In the genomic region with DNA sequence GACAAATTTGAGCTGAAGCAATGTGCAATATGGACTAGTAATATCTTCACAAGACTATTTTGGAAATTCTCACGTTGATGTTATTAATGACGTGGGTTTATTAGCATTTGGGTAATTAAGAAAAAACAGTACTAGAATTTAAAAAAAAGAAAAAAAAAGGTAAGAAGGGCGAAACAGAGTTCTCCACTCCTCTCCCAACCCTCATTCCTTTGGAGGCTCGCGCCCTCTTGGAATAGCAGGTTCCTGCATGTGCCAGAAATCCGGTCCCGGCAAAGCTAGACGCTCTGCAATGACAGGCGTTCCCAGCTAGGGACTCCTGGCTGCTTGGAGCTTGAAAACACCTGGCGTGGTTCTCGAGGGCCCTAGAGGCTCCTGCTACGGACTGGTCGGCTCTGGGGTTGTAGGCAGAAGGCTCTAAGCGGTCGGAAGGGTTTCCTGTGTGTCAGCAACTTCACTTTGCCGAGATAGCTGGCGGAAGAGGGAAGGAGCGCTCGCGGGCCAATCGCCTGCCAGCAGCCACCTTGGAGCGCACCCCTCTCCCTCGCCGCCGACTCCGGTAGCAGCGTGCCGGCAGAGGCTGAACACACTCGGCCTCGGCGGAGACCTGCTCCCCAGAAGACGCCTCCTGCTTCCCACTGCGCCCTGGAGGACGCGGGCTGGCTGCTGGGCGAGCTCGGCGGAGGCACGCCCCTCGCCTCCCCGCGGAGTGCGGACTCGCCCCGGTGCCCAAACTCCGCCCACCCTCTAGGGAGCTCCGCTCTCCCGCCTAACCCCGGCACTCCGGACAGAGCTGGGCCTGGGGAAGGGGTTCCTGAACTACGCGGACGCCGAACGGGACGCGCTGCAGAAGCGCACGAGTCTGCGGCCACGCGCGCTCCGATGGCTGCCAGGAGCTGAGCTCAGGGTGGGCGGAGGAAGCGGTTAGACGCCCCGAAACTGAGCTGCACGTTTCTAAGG, we compare ENCODE assay signal across 1 cellular context.
TF ChIP-seq lines count a peak whose summit lies in the region.

A gene with protein sequence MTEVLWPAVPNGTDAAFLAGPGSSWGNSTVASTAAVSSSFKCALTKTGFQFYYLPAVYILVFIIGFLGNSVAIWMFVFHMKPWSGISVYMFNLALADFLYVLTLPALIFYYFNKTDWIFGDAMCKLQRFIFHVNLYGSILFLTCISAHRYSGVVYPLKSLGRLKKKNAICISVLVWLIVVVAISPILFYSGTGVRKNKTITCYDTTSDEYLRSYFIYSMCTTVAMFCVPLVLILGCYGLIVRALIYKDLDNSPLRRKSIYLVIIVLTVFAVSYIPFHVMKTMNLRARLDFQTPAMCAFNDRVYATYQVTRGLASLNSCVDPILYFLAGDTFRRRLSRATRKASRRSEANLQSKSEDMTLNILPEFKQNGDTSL (plus strand): TSS at position 778 of the 957 bp plus-strand sequence. CDS start 652 bp downstream, outside the sequence.

TF ChIP-seq in GM23338, 12 proteins besides CTCF, POLR2A, EP300 and RAD21 (continued from another document):
- TF ChIP-seq, protein P1, sequence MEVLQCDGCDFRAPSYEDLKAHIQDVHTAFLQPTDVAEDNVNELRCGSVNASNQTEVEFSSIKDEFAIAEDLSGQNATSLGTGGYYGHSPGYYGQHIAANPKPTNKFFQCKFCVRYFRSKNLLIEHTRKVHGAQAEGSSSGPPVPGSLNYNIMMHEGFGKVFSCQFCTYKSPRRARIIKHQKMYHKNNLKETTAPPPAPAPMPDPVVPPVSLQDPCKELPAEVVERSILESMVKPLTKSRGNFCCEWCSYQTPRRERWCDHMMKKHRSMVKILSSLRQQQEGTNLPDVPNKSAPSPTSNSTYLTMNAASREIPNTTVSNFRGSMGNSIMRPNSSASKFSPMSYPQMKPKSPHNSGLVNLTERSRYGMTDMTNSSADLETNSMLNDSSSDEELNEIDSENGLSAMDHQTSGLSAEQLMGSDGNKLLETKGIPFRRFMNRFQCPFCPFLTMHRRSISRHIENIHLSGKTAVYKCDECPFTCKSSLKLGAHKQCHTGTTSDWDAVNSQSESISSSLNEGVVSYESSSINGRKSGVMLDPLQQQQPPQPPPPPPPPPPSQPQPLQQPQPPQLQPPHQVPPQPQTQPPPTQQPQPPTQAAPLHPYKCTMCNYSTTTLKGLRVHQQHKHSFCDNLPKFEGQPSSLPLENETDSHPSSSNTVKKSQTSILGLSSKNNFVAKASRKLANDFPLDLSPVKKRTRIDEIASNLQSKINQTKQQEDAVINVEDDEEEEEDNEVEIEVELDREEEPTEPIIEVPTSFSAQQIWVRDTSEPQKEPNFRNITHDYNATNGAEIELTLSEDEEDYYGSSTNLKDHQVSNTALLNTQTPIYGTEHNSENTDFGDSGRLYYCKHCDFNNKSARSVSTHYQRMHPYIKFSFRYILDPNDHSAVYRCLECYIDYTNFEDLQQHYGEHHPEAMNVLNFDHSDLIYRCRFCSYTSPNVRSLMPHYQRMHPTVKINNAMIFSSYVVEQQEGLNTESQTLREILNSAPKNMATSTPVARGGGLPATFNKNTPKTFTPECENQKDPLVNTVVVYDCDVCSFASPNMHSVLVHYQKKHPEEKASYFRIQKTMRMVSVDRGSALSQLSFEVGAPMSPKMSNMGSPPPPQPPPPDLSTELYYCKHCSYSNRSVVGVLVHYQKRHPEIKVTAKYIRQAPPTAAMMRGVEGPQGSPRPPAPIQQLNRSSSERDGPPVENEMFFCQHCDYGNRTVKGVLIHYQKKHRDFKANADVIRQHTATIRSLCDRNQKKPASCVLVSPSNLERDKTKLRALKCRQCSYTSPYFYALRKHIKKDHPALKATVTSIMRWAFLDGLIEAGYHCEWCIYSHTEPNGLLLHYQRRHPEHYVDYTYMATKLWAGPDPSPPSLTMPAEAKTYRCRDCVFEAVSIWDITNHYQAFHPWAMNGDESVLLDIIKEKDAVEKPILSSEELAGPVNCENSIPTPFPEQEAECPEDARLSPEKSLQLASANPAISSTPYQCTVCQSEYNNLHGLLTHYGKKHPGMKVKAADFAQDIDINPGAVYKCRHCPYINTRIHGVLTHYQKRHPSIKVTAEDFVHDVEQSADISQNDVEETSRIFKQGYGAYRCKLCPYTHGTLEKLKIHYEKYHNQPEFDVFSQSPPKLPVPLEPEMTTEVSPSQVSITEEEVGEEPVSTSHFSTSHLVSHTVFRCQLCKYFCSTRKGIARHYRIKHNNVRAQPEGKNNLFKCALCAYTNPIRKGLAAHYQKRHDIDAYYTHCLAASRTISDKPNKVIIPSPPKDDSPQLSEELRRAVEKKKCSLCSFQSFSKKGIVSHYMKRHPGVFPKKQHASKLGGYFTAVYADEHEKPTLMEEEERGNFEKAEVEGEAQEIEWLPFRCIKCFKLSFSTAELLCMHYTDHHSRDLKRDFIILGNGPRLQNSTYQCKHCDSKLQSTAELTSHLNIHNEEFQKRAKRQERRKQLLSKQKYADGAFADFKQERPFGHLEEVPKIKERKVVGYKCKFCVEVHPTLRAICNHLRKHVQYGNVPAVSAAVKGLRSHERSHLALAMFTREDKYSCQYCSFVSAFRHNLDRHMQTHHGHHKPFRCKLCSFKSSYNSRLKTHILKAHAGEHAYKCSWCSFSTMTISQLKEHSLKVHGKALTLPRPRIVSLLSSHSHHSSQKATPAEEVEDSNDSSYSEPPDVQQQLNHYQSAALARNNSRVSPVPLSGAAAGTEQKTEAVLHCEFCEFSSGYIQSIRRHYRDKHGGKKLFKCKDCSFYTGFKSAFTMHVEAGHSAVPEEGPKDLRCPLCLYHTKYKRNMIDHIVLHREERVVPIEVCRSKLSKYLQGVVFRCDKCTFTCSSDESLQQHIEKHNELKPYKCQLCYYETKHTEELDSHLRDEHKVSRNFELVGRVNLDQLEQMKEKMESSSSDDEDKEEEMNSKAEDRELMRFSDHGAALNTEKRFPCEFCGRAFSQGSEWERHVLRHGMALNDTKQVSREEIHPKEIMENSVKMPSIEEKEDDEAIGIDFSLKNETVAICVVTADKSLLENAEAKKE (CRISPR knock-in tag; IDR thresholded peaks at IDR 0.05), result no peak
